In genomic region chr9:35635730-35636129, GRCh38 we compare ENCODE assay signal across 20 cellular contexts. TPM values are rescaled to one million over a fixed set of nuclear protein-coding genes. Genes with fewer than 3 reads are reported as not detected.
DNase-seq lines count a peak whose midpoint lies in the region; ATAC-seq, FAIRE-seq and TF ChIP-seq lines count a peak whose summit lies in the region.
"Had no signal": no experiment of that assay in that cellular context is flagged by ENCODE, and none has a peak within 500 bp of the region (broad histone marks: within the 10 kb centered on the region; RNA-seq: fewer than 3 reads in every experiment).

No MANE protein-coding gene starts in this region.

- peak overlapping the region; percentile 86 for H3K27ac ChIP-seq in DOHH2 (ENCODE audit: low read depth, low read length)
- H3K27ac ChIP-seq in SU-DHL-6 (ENCODE audit: low read depth, low read length) = peak overlapping the region; percentile 88
- peak overlapping the region; percentile 14 to 52 for H3K27ac ChIP-seq in left lung
- H3K27ac ChIP-seq: vagina had no signal

- H3K9ac ChIP-seq in SU-DHL-6 (ENCODE audit: low read length) = peak overlapping the region; percentile 40
- H3K9ac ChIP-seq: SK-N-SH had no signal

- FAIRE-seq in RCC 7860 (lab: Jason Lieb, UNC) = no peak
- FAIRE-seq: frontal cortex had no signal

- intact Hi-C loops in left lung (cut with DNase I) = no loop called here

- H3K4me3 ChIP-seq in DOHH2 (ENCODE audit: low read length) (peak overlapping the region; percentile 49), SU-DHL-6 (ENCODE audit: insufficient read depth, low read length, poor library complexity, severe bottlenecking) (peak overlapping the region; percentile 7), left lung (no peak overlapping the region)
- H3K4me3 ChIP-seq: body of pancreas, mucosa of descending colon, right lobe of liver, stomach, vagina had no signal

- no peak overlapping the region for H2AFZ ChIP-seq in SU-DHL-6 (ENCODE audit: low read depth, low read length, severe bottlenecking)

- H3K4me2 ChIP-seq in DOHH2 (ENCODE audit: low read length) (peak overlapping the region; percentile 75), SU-DHL-6 (ENCODE audit: low read depth, low read length, poor library complexity, severe bottlenecking) (peak overlapping the region; percentile 59)
- H3K4me2 ChIP-seq: SK-N-SH had no signal

- H3K9me2 ChIP-seq in DOHH2 (replicated peaks; ENCODE audit: control insufficient read depth, low read length) (no peaks in the 10 kb centered on the region), SU-DHL-6 (replicated peaks; ENCODE audit: insufficient read depth, low read length) (no peaks in the 10 kb centered on the region)
- H3K9me2 ChIP-seq: SK-N-SH had no signal

- H3K4me1 Mint-ChIP-seq in stimulated activated naive CD8-positive, alpha-beta T cell treated with anti-CD3 and anti-CD28 coated beads, Interleukin-15, amount 100 ng/mL, for 72 hours = peaks cover 61% of the 10 kb centered on the region

- DNase-seq in left lung (no peak), COLO668 (lab: John Stamatoyannopoulos, UW; ENCODE audit: unreplicated experiment) (no peak), RCC 7860 (ENCODE audit: low spot score) (no peak)
- no peak for DNase-seq in stimulated activated naive CD8-positive, alpha-beta T cell treated with anti-CD3 and anti-CD28 coated beads, Interleukin-15, amount 100 ng/mL, for 72 hours
- DNase-seq: activated CD8-positive, alpha-beta memory T cell treated with anti-CD3 and anti-CD28 coated beads, Interleukin-2, amount 50 U/mL, for 4 hours; activated naive CD4-positive, alpha-beta T cell treated with anti-CD3 and anti-CD28 coated beads, Interleukin-2, amount 10 ng/mL, durations not matched to agents 7 days and 5 days; body of pancreas; left cardiac atrium; mucosa of descending colon; NCI-H1417; NCI-H774; right lobe of liver; SK-N-SH; stomach; T1000 had no signal

- no peaks in the 10 kb centered on the region for H3K79me2 ChIP-seq in DOHH2 (ENCODE audit: control insufficient read depth, low read length)
- H3K79me2 ChIP-seq in SU-DHL-6 (ENCODE audit: insufficient read depth, low read length) = no peaks in the 10 kb centered on the region

- H3K36me3 ChIP-seq in DOHH2 (ENCODE audit: control insufficient read depth, low read length) (peaks cover 3% of the 10 kb centered on the region; the same call in 1 of the 2 replicates), SU-DHL-6 (ENCODE audit: low read length) (no peaks in the 10 kb centered on the region), left lung (no peaks in the 10 kb centered on the region)
- H3K36me3 ChIP-seq: right lobe of liver, vagina had no signal

- H4K20me1 ChIP-seq in DOHH2 (ENCODE audit: control insufficient read depth, insufficient read depth, low read depth, low read length) (no peaks in the 10 kb centered on the region), SU-DHL-6 (ENCODE audit: low read depth, low read length) (no peaks in the 10 kb centered on the region)

- H3K27me3 Mint-ChIP-seq in stimulated activated naive CD8-positive, alpha-beta T cell treated with anti-CD3 and anti-CD28 coated beads, Interleukin-15, amount 100 ng/mL, for 72 hours = no peaks in the 10 kb centered on the region
- H3K27me3 Mint-ChIP-seq: activated naive CD4-positive, alpha-beta T cell treated with anti-CD3 and anti-CD28 coated beads, Interleukin-2, amount 10 ng/mL, durations not matched to agents 7 days and 5 days had no signal

- peaks cover 24% of the 10 kb centered on the region for H3F3A ChIP-seq in DOHH2 (ENCODE audit: control insufficient read depth, insufficient read depth)
- peaks cover 43% of the 10 kb centered on the region for H3F3A ChIP-seq in SU-DHL-6 (ENCODE audit: insufficient read depth)

- H3K4me3 Mint-ChIP-seq in stimulated activated naive CD8-positive, alpha-beta T cell treated with anti-CD3 and anti-CD28 coated beads, Interleukin-15, amount 100 ng/mL, for 72 hours = peak overlapping the region; percentile 16 to 40
- H3K4me3 Mint-ChIP-seq: activated naive CD4-positive, alpha-beta T cell treated with anti-CD3 and anti-CD28 coated beads, Interleukin-2, amount 10 ng/mL, durations not matched to agents 7 days and 5 days had no signal

- H3K27me3 ChIP-seq in DOHH2 (ENCODE audit: control insufficient read depth, low read length) = no peaks in the 10 kb centered on the region
- no peaks in the 10 kb centered on the region for H3K27me3 ChIP-seq in SU-DHL-6 (ENCODE audit: low read length)
- no peaks in the 10 kb centered on the region for H3K27me3 ChIP-seq in left lung
- H3K27me3 ChIP-seq: body of pancreas, right lobe of liver, stomach, vagina had no signal

- H3K4me1 ChIP-seq in DOHH2 (ENCODE audit: control insufficient read depth, low read length) = peaks cover 65% of the 10 kb centered on the region
- peaks cover 0 to 29% of the 10 kb centered on the region in 2 donors for H3K4me1 ChIP-seq in left lung
- H3K4me1 ChIP-seq: body of pancreas, right lobe of liver, vagina had no signal

- H3K27ac Mint-ChIP-seq in stimulated activated naive CD8-positive, alpha-beta T cell treated with anti-CD3 and anti-CD28 coated beads, Interleukin-15, amount 100 ng/mL, for 72 hours = peak overlapping the region in 1 of 2 donors; percentile 35
- H3K27ac Mint-ChIP-seq: activated naive CD4-positive, alpha-beta T cell treated with anti-CD3 and anti-CD28 coated beads, Interleukin-2, amount 10 ng/mL, durations not matched to agents 7 days and 5 days had no signal

- H3K9me3 ChIP-seq in DOHH2 (ENCODE audit: control insufficient read depth, insufficient read depth, low read length) = no peaks in the 10 kb centered on the region
- H3K9me3 ChIP-seq in SU-DHL-6 (ENCODE audit: insufficient read depth, low read length) = no peaks in the 10 kb centered on the region
- no peaks in the 10 kb centered on the region for H3K9me3 ChIP-seq in left lung
- H3K9me3 ChIP-seq: body of pancreas, mucosa of descending colon, right lobe of liver, SK-N-SH, stomach, vagina had no signal

- TF ChIP-seq CTCF in DOHH2 (IDR thresholded peaks at IDR 0.05; ENCODE audit: low read depth, low read length, poor library complexity, severe bottlenecking) (no peak), SU-DHL-6 (IDR thresholded peaks at IDR 0.05; ENCODE audit: insufficient read depth, low read length, poor library complexity, severe bottlenecking) (no peak), left lung (IDR thresholded peaks at IDR 0.05) (no peak)

- ATAC-seq in left lung (peak; percentile 79), HG03025 (IDR thresholded peaks at IDR 0.05; ENCODE audit: low FRiP score, unreplicated experiment) (no peak)
- no peak for ATAC-seq in stimulated activated naive CD8-positive, alpha-beta T cell treated with anti-CD3 and anti-CD28 coated beads, Interleukin-15, amount 100 ng/mL, for 72 hours
- ATAC-seq: body of pancreas had no signal

- peaks cover 4 to 7% of the 10 kb centered on the region in 2 donors for H3K9me3 Mint-ChIP-seq in stimulated activated naive CD8-positive, alpha-beta T cell treated with anti-CD3 and anti-CD28 coated beads, Interleukin-15, amount 100 ng/mL, for 72 hours

RNA-seq across cellular contexts. Expression of gene SIT1, which starts 15.0 kb away (rescaled TPM):
- 1 to 10 TPM in 1 of 2 donors, under 1 TPM in 1; 0.99 to 2.4 TPM for total RNA-seq in left lung
- total RNA-seq: frontal cortex had no signal

RNA-seq across cellular contexts. Expression of gene CD72, which starts 17.5 kb away (rescaled TPM):
- 1 to 10 TPM; 3.4 to 4.0 TPM for total RNA-seq in left lung

RNA-seq across cellular contexts. Expression of gene RMRP, which starts 22.1 kb away (rescaled TPM):
- over 10,000 TPM; 27,227 to 27,465 TPM for total RNA-seq in left lung

RNA-seq across cellular contexts. Expression of gene CCDC107, which starts 22.4 kb away (rescaled TPM):
- 10 to 100 TPM; 24.7 to 25.6 TPM for total RNA-seq in left lung

RNA-seq across cellular contexts. Expression of gene ARHGEF39, which starts 29.3 kb away (rescaled TPM):
- 1 to 10 TPM; 1.5 to 3.1 TPM for total RNA-seq in left lung

Comparison
In these comparisons a context has a peak if more than half of its experiments do, and no peak if none do; other contexts are left out.
1. H3K27ac ChIP-seq: peak in every context shown above with its lines; median percentile 88 in SU-DHL-6; 86 in DOHH2; 33 in left lung.
2. H3K4me3 ChIP-seq: peak in DOHH2 (single experiment) and SU-DHL-6 (single experiment); none in left lung (0 of 2).